In genomic region chr6:39929733-39930461, GRCh38 we compare ENCODE assay signal across 11 cellular contexts. TPM values are rescaled to one million over a fixed set of nuclear protein-coding genes. Genes with fewer than 3 reads are reported as not detected.
A peak's percentile ranks its signal among the peaks of the same experiment; 100 is the strongest.
DNase-seq lines count a peak whose midpoint lies in the region; ATAC-seq, FAIRE-seq and TF ChIP-seq lines count a peak whose summit lies in the region.
"Had no signal": no experiment of that assay in that cellular context is flagged by ENCODE, and none has a peak within 500 bp of the region (broad histone marks: within the 10 kb centered on the region; RNA-seq: fewer than 3 reads in every experiment).

No MANE protein-coding gene starts in this region.

- H3K9me3 ChIP-seq in GM23248 (ENCODE audit: low read depth), result no peaks in the 10 kb centered on the region
- no peaks in the 10 kb centered on the region for H3K9me3 ChIP-seq in HepG2 (ENCODE audit: low read length)
- no peaks in the 10 kb centered on the region for H3K9me3 ChIP-seq in thoracic aorta

- in situ Hi-C loops in GM23248 (cut with MboI), result no loop called here
- in situ Hi-C loops in HepG2 (cut with HindIII; ENCODE audit: extremely low pct_ligation_motif_present, low pct_unique_long_range_greater_than_20kb), result no loop called here

- H3K36me3 ChIP-seq in GM23248 (ENCODE audit: low read depth) (no peaks in the 10 kb centered on the region), HepG2 (replicated peaks in 1 of 2; ENCODE audit: control insufficient read depth in 1 of 2, insufficient read depth in 2 of 2, low read length in 2 of 2) (peaks cover 4 to 8% of the 10 kb centered on the region in 2 experiments; a peak in 3 of 5 replicates), thoracic aorta (peaks cover 9% of the 10 kb centered on the region)

- H3K36me3 Mint-ChIP-seq in activated CD4-positive, alpha-beta memory T cell treated with anti-CD3 and anti-CD28 coated beads for 36 hours, result no peaks in the 10 kb centered on the region

- TF ChIP-seq POLR2A in HepG2 (IDR thresholded peaks at IDR 0.05; ENCODE audit: insufficient read depth in 1 of 2, low read depth in 2 of 2, low read length in 2 of 2), result no peak

- peaks cover 13% of the 10 kb centered on the region; the same call in 1 of the 2 replicates for H3K4me1 ChIP-seq in GM23248 (ENCODE audit: insufficient read depth)
- peaks cover 29% of the 10 kb centered on the region for H3K4me1 ChIP-seq in HepG2 (ENCODE audit: insufficient read depth, low read length)
- peaks cover 35 to 73% of the 10 kb centered on the region in 2 donors for H3K4me1 ChIP-seq in thoracic aorta (ENCODE audit: control insufficient read depth in 1 of 2, low read depth in 2 of 2)

- no peak overlapping the region for H3K4me3 Mint-ChIP-seq in activated CD4-positive, alpha-beta memory T cell treated with anti-CD3 and anti-CD28 coated beads for 36 hours
- H3K4me3 Mint-ChIP-seq: activated T-cell treated with anti-CD3 and anti-CD28 coated beads, Interleukin-2, amount 50 U/mL, for 24 hours had no signal

- DNase-seq in GM23248, result peak; percentile 55
- peak; percentile 26 to 79 for DNase-seq in cardiac fibroblast (ENCODE audit: low read depth in 2 of 2)
- DNase-seq in HepG2 (ENCODE audit: low spot score), result peak; percentile 26
- no peak for DNase-seq in thoracic aorta (ENCODE audit: low spot score)
- DNase-seq in activated CD4-positive, alpha-beta memory T cell treated with anti-CD3 and anti-CD28 coated beads for 36 hours, result no peak
- no peak for DNase-seq in NCI-H1105 (lab: John Stamatoyannopoulos, UW)
- DNase-seq in NCI-H1105 treated with DMSO at 0.1 percent for 48 hours (lab: John Stamatoyannopoulos, UW), result no peak
- DNase-seq: activated T-cell treated with anti-CD3 and anti-CD28 coated beads, Interleukin-2, amount 50 U/mL, for 24 hours; stimulated activated naive CD8-positive, alpha-beta T cell treated with anti-CD3 and anti-CD28 coated beads, Interleukin-15, Interleukin-2, amounts not matched to agents 100 U/mL and 50 U/mL, for 24 hours had no signal

- peak overlapping the region; percentile 52 for H3K4me2 ChIP-seq in GM23248 (ENCODE audit: unreplicated experiment)
- no peak overlapping the region for H3K4me2 ChIP-seq in HepG2 (ENCODE audit: low read depth, low read length)

- POLR2A ChIA-PET in HepG2 (lab: Yijun Ruan, JAX), result no interaction called here
- POLR2A ChIA-PET in activated CD4-positive, alpha-beta memory T cell treated with anti-CD3 and anti-CD28 coated beads for 36 hours (lab: Charles Lee), result no interaction called here

- H3K27ac Mint-ChIP-seq in activated CD4-positive, alpha-beta memory T cell treated with anti-CD3 and anti-CD28 coated beads for 36 hours, result no peak overlapping the region
- H3K27ac Mint-ChIP-seq: activated T-cell treated with anti-CD3 and anti-CD28 coated beads, Interleukin-2, amount 50 U/mL, for 24 hours had no signal

- TF ChIP-seq RAD21 in HepG2 (CRISPR knock-in tag; IDR thresholded peaks at IDR 0.05), result no peak

- CTCF ChIA-PET in HepG2 (lab: Yijun Ruan, JAX; ENCODE audit: low intra/inter-chr PET ratio, low total read pairs), result no interaction called here
- CTCF ChIA-PET in activated CD4-positive, alpha-beta memory T cell treated with anti-CD3 and anti-CD28 coated beads for 36 hours (lab: Charles Lee), result no interaction called here

- no peaks in the 10 kb centered on the region for H3K27me3 ChIP-seq in GM23248 (replicated peaks; ENCODE audit: insufficient read depth)
- H3K27me3 ChIP-seq in HepG2 (ENCODE audit: control insufficient read depth in 1 of 2, insufficient read depth in 2 of 2, low read length in 2 of 2), result no peaks in the 10 kb centered on the region
- no peaks in the 10 kb centered on the region for H3K27me3 ChIP-seq in thoracic aorta (replicated peaks; ENCODE audit: insufficient read depth)

- TF ChIP-seq CTCF in cardiac fibroblast (IDR thresholded peaks at IDR 0.05; ENCODE audit: low read depth, low read length) (no peak), HepG2 (CRISPR knock-in tag; IDR thresholded peaks at IDR 0.05) (no peak), thoracic aorta (IDR thresholded peaks at IDR 0.05) (no peak)

- peak overlapping the region; percentile 20 for H3K27ac ChIP-seq in GM23248
- no peak overlapping the region for H3K27ac ChIP-seq in HepG2 (ENCODE audit: extremely low read length, insufficient read depth, low read length)
- peak overlapping the region; percentile 86 to 87 for H3K27ac ChIP-seq in thoracic aorta

- H3K27me3 Mint-ChIP-seq in activated CD4-positive, alpha-beta memory T cell treated with anti-CD3 and anti-CD28 coated beads for 36 hours, result peaks cover 21% of the 10 kb centered on the region

- TF ChIP-seq EP300 in HepG2 (IDR thresholded peaks at IDR 0.05; ENCODE audit: low read depth in 2 of 2, low read length in 2 of 2), result no peak
- no peak for TF ChIP-seq EP300 in HepG2 (CRISPR knock-in tag; IDR thresholded peaks at IDR 0.05; ENCODE audit: borderline replicate concordance)

- intact Hi-C loops in HepG2 (cut with micrococcal nuclease; ENCODE audit: unreplicated experiment), result no loop called here
- intact Hi-C loops in activated CD4-positive, alpha-beta memory T cell treated with anti-CD3 and anti-CD28 coated beads for 36 hours (cut with micrococcal nuclease), result no loop called here

- H3K79me2 ChIP-seq in GM23248 (ENCODE audit: insufficient read depth) (no peaks in the 10 kb centered on the region), HepG2 (ENCODE audit: insufficient read depth, low read length) (no peaks in the 10 kb centered on the region)

- peaks cover 7% of the 10 kb centered on the region; the same call in 1 of the 2 replicates for H3F3A ChIP-seq in GM23248 (ENCODE audit: insufficient read depth)

- peak overlapping the region; percentile 34; the same call in 1 of the 2 replicates for H2AFZ ChIP-seq in GM23248
- no peak overlapping the region for H2AFZ ChIP-seq in HepG2 (ENCODE audit: low read length)

- WGBS in GM23248 (ENCODE audit: low coverage in 1 of 2, low lambda C conversion rate in 2 of 2, missing lambda C conversion rate in 2 of 2), 2 experiments, result 56 to 61% methylated on average over 10 to 11 of the region's 11 CpGs
- WGBS in HepG2 (ENCODE audit: low lambda C conversion rate), result 86% methylated on average over 11 of the region's 11 CpGs

- peaks cover 4% of the 10 kb centered on the region for H3K9me3 Mint-ChIP-seq in activated CD4-positive, alpha-beta memory T cell treated with anti-CD3 and anti-CD28 coated beads for 36 hours

- peaks cover 2% of the 10 kb centered on the region for H3K4me1 Mint-ChIP-seq in activated CD4-positive, alpha-beta memory T cell treated with anti-CD3 and anti-CD28 coated beads for 36 hours (ENCODE audit: low read depth)

- H3K9me2 ChIP-seq in GM23248 (ENCODE audit: insufficient read depth), result no peaks in the 10 kb centered on the region

- no peak for ATAC-seq in HepG2
- ATAC-seq in thoracic aorta (ENCODE audit: insufficient number of reproducible peaks, low FRiP score, low read depth), result no peak
- no peak for ATAC-seq in activated CD4-positive, CD25-positive, alpha-beta regulatory T cell treated with anti-CD3 and anti-CD28 coated beads, Interleukin-2, amount 50 U/mL, for 24 hours
- ATAC-seq: stimulated activated naive CD8-positive, alpha-beta T cell treated with anti-CD3 and anti-CD28 coated beads, Interleukin-15, Interleukin-2, amounts not matched to agents 100 U/mL and 50 U/mL, for 24 hours had no signal

- BruUV-seq in HepG2 (replicated peaks; lab: Mats Ljungman, UMichigan), result no TSS peak

- H3K9ac ChIP-seq in GM23248 (no peak overlapping the region; the same call in 1 of the 2 replicates), HepG2 (ENCODE audit: insufficient read depth, low read depth, low read length) (no peak overlapping the region)

- H3K4me3 ChIP-seq in GM23248 (0 out of 2 replicates have a peak overlapping the region, but pooled peaks have one; percentile 39), cardiac fibroblast (replicated peaks in 1 of 2; ENCODE audit: low read depth in 2 of 2, low read length in 2 of 2) (peak overlapping the region in 1 of 2 donors; percentile 12), HepG2 (replicated peaks in 1 of 3; ENCODE audit: insufficient read depth in 1 of 3, low read depth in 2 of 3, low read length in 3 of 3) (no peak overlapping the region), thoracic aorta (peak overlapping the region; percentile 34)

- FAIRE-seq in HepG2 (lab: Jason Lieb, UNC), result no peak
- FAIRE-seq: astrocyte had no signal

- H4K20me1 ChIP-seq in GM23248 (ENCODE audit: insufficient read depth), result no peaks in the 10 kb centered on the region
- no peaks in the 10 kb centered on the region for H4K20me1 ChIP-seq in HepG2 (ENCODE audit: insufficient read depth, low read length)

TF ChIP-seq in HepG2, 621 proteins besides CTCF, POLR2A, EP300 and RAD21 (continues in another document):
- no peak for TF ChIP-seq HNRNPLL (IDR thresholded peaks at IDR 0.05; ENCODE audit: low read depth, low read length, poor library complexity, severe bottlenecking)
- no peak for TF ChIP-seq ZNF883 (CRISPR knock-in tag; IDR thresholded peaks at IDR 0.05; ENCODE audit: not compliant biosample characterization)

RNA-seq across cellular contexts. Expression of gene MOCS1, which starts 4.4 kb away (rescaled TPM):
- 9.0 and 10.2 TPM in 2 replicates for total RNA-seq in GM23248 (2014; rRNA removed; shearing (Covaris generic))
- polyA plus RNA-seq in GM23248 (2016; fragmentation: Nextera tagmentation; extraction: Ambion mirVana), result 7.3 and 8.4 TPM in 2 replicates
- total RNA-seq in HepG2 (2016; rRNA removed; fragmentation: Illumina TruSeq; extraction: Trizol), result 10.5 and 11.7 TPM in 2 replicates
- total RNA-seq in HepG2 (2016; cell fraction: cytosol; rRNA removed; fragmentation: Illumina TruSeq; extraction: Trizol; ENCODE audit: low read depth), result 2.9 and 3.3 TPM in 2 replicates
- 8.7 and 11.7 TPM in 2 replicates for total RNA-seq in HepG2 (2016; cell fraction: insoluble cytoplasmic fraction; rRNA removed; fragmentation: Illumina TruSeq; extraction: Trizol)
- total RNA-seq in HepG2 (2016; cell fraction: membrane; rRNA removed; fragmentation: Illumina TruSeq; extraction: Trizol), result 7.8 and 10.3 TPM in 2 replicates
- total RNA-seq in HepG2 (2016; cell fraction: nucleus; rRNA removed; fragmentation: Illumina TruSeq; extraction: Trizol), result 8.7 and 10.3 TPM in 2 replicates
- polyA plus RNA-seq in HepG2 (2011; rRNA removed), result 5.3 and 5.9 TPM in 2 replicates
- polyA plus RNA-seq in HepG2 (2011; cell fraction: cytosol; rRNA removed), result 6.1 and 6.2 TPM in 2 replicates
- 5.8 and 6.7 TPM in 2 replicates for polyA plus RNA-seq in HepG2 (2011; cell fraction: nucleus; rRNA removed)
- 4.5 and 5.8 TPM in 2 replicates for polyA plus RNA-seq in HepG2 (2012)
- 3.0 and 4.0 TPM in 2 replicates for polyA plus RNA-seq in HepG2 (2016; cell fraction: cytosol; fragmentation: Illumina TruSeq; extraction: Trizol; ENCODE audit: low read depth)
- polyA plus RNA-seq in HepG2 (2016; cell fraction: insoluble cytoplasmic fraction; fragmentation: Illumina TruSeq; extraction: Trizol; ENCODE audit: low read depth), result 7.4 and 8.9 TPM in 2 replicates
- polyA plus RNA-seq in HepG2 (2016; cell fraction: membrane; fragmentation: Illumina TruSeq; extraction: Trizol; ENCODE audit: low read depth), result 7.4 and 7.7 TPM in 2 replicates
- 7.9 and 9.3 TPM in 2 replicates for polyA plus RNA-seq in HepG2 (2016; cell fraction: nucleus; fragmentation: Illumina TruSeq; extraction: Trizol; ENCODE audit: insufficient read depth, low read depth)
- polyA minus RNA-seq in HepG2 (2011; rRNA and poly(A)+ RNA removed; ENCODE audit: low replicate concordance), result 19.4 TPM in 1 of 2 replicates, not detected in the other
- polyA minus RNA-seq in HepG2 (2011; cell fraction: cytosol; rRNA and poly(A)+ RNA removed), result 6.5 and 6.8 TPM in 2 replicates
- 9.9 and 10.4 TPM in 2 replicates for polyA minus RNA-seq in HepG2 (2011; cell fraction: nucleus; rRNA and poly(A)+ RNA removed)
- total RNA-seq in thoracic aorta, result 10 to 100 TPM; 29.1 to 44.9 TPM
- under 1 TPM; 0.51 to 0.76 TPM for total RNA-seq in activated CD4-positive, alpha-beta memory T cell treated with anti-CD3 and anti-CD28 coated beads for 36 hours

Comparison
In these comparisons a context has a peak if more than half of its experiments do, and no peak if none do; other contexts are left out.
1. DNase-seq: peak in GM23248 (single experiment), cardiac fibroblast (2 of 2) and HepG2 (single experiment); none in thoracic aorta (single experiment), activated CD4-positive, alpha-beta memory T cell treated with anti-CD3 and anti-CD28 coated beads for 36 hours (single experiment), NCI-H1105 (single experiment) and NCI-H1105 treated with DMSO at 0.1 percent for 48 hours (single experiment).
2. H3K4me3 ChIP-seq: peak in GM23248 (single experiment) and thoracic aorta (single experiment); none in HepG2 (0 of 3).